Comparison of ENCODE assay signal across 8 cellular contexts in genomic region chr18:49768051-49768391, GRCh38. TPM values are rescaled to one million over a fixed set of nuclear protein-coding genes. Genes with fewer than 3 reads are reported as not detected.
A peak's percentile ranks its signal among the peaks of the same experiment; 100 is the strongest.
DNase-seq lines count a peak whose midpoint lies in the region; TF ChIP-seq lines count a peak whose summit lies in the region.

No MANE protein-coding gene starts in this region.

- no peaks in the 10 kb centered on the region for H3K4me1 Mint-ChIP-seq in CD14-positive monocyte

- H3K27ac Mint-ChIP-seq in CD14-positive monocyte: no peak overlapping the region

- H3K4me3 ChIP-seq in AG09309 (ENCODE audit: control insufficient read depth, low read depth, low read length): no peak overlapping the region
- H3K4me3 ChIP-seq in fibroblast of villous mesenchyme (ENCODE audit: low read depth, low read length): no peak overlapping the region

- DNase-seq in AG09309 (ENCODE audit: low read depth): peak; percentile 18
- peak; percentile 49 for DNase-seq in HCEC 1CT
- DNase-seq in RPMI7951 (ENCODE audit: low read depth): peak; percentile 32
- DNase-seq in fibroblast of villous mesenchyme (ENCODE audit: low read depth): peak; percentile 73
- DNase-seq in renal cortical epithelial cell (ENCODE audit: low read depth): peak; percentile 61
- no peak for DNase-seq in cerebellar nuclear complex (lab: John Stamatoyannopoulos, UW)
- DNase-seq in cortex of kidney (lab: John Stamatoyannopoulos, UW): no peak
- no peak for DNase-seq in CD14-positive monocyte (ENCODE audit: low spot score)

- peaks cover 0 to 4% (median 0%) of the 10 kb centered on the region in 7 donors for H3K9me3 Mint-ChIP-seq in CD14-positive monocyte

- no peaks in the 10 kb centered on the region for H3K36me3 Mint-ChIP-seq in CD14-positive monocyte

- peaks cover 5 to 7% (median 7%) of the 10 kb centered on the region in 3 donors for H3K27me3 Mint-ChIP-seq in CD14-positive monocyte (ENCODE audit: low read depth in 3 of 3)

- intact Hi-C loops in CD14-positive monocyte (cut with micrococcal nuclease): no loop called here

- TF ChIP-seq CTCF in AG09309 (IDR thresholded peaks at IDR 0.05; ENCODE audit: control insufficient read depth, insufficient read depth, low read depth, low read length, missing control alignments) (peak; percentile 80), fibroblast of villous mesenchyme (IDR thresholded peaks at IDR 0.05; ENCODE audit: insufficient read depth, low read depth, low read length) (peak; percentile 79), CD14-positive monocyte (IDR thresholded peaks at IDR 0.05) (no peak)

- H3K4me3 Mint-ChIP-seq in CD14-positive monocyte: no peak overlapping the region

RNA-seq across cellular contexts. Expression of gene ACAA2, which starts 45.3 kb away (rescaled TPM):
- 52.9 and 57.1 TPM in 2 replicates for total RNA-seq in RPMI7951 (2014; rRNA removed; shearing (Covaris generic))
- total RNA-seq in fibroblast of villous mesenchyme (31.5 and 36.1 TPM in 2 replicates), renal cortical epithelial cell (66.0 and 110 TPM in 2 replicates)
- polyA plus RNA-seq in CD14-positive monocyte: 100 to 1,000 TPM in 1 of 2 donors, 10 to 100 TPM in 1; 97.6 to 109 TPM

Comparison
In these comparisons a context has a peak if more than half of its experiments do, and no peak if none do; other contexts are left out.
1. DNase-seq: peak in AG09309 (single experiment), HCEC 1CT (single experiment), RPMI7951 (single experiment), fibroblast of villous mesenchyme (single experiment) and renal cortical epithelial cell (single experiment); none in cerebellar nuclear complex (0 of 2), cortex of kidney (single experiment) and CD14-positive monocyte (single experiment).